ENCODE assay signal across 9 cellular contexts in genomic region chr1:36203554-36204346, GRCh38. TPM values are rescaled to one million over a fixed set of nuclear protein-coding genes. Genes with fewer than 3 reads are reported as not detected.
DNase-seq lines count a peak whose midpoint lies in the region; ATAC-seq and TF ChIP-seq lines count a peak whose summit lies in the region.
"Had no signal": no experiment of that assay in that cellular context is flagged by ENCODE, and none has a peak within 500 bp of the region (broad histone marks: within the 10 kb centered on the region; RNA-seq: fewer than 3 reads in every experiment).

No MANE protein-coding gene starts in this region.

- no peak overlapping the region for H3K4me3 Mint-ChIP-seq in memory B cell
- no peak overlapping the region for H3K4me3 Mint-ChIP-seq in CD4-positive, alpha-beta T cell
- H3K4me3 Mint-ChIP-seq: activated CD8-positive, alpha-beta T cell treated with anti-CD3 and anti-CD28 coated beads for 36 hours had no signal

- no peaks in the 10 kb centered on the region for H3K9me3 Mint-ChIP-seq in memory B cell
- H3K9me3 Mint-ChIP-seq in CD4-positive, alpha-beta T cell = no peaks in the 10 kb centered on the region
- H3K9me3 Mint-ChIP-seq: activated CD8-positive, alpha-beta T cell treated with anti-CD3 and anti-CD28 coated beads for 36 hours had no signal

- no peaks in the 10 kb centered on the region for H3K9me3 ChIP-seq in upper lobe of right lung
- no peaks in the 10 kb centered on the region for H3K9me3 ChIP-seq in CD4-positive, alpha-beta T cell (ENCODE audit: control insufficient read depth, low read length)
- no peaks in the 10 kb centered on the region for H3K9me3 ChIP-seq in effector memory CD4-positive, alpha-beta T cell (ENCODE audit: control insufficient read depth, low read length)

- CTCF ChIA-PET in CD4-positive, alpha-beta T cell (lab: Charles Lee) = no interaction called here

- intact Hi-C loops in upper lobe of right lung (cut with DNase I) = no loop called here
- intact Hi-C loops in CD4-positive, alpha-beta T cell (cut with DNase I, micrococcal nuclease) = no loop called here

- H3K4me1 Mint-ChIP-seq in memory B cell = peaks cover 8% of the 10 kb centered on the region
- no peaks in the 10 kb centered on the region for H3K4me1 Mint-ChIP-seq in CD4-positive, alpha-beta T cell (ENCODE audit: low read depth)

- no peaks in the 10 kb centered on the region for H3K27me3 ChIP-seq in upper lobe of right lung
- no peaks in the 10 kb centered on the region for H3K27me3 ChIP-seq in CD4-positive, alpha-beta T cell (ENCODE audit: control insufficient read depth, insufficient read depth, low read length)
- H3K27me3 ChIP-seq in effector memory CD4-positive, alpha-beta T cell (replicated peaks; ENCODE audit: control insufficient read depth, insufficient read depth, low read length, poor library complexity, severe bottlenecking) = no peaks in the 10 kb centered on the region

- TF ChIP-seq CTCF in coronary artery (IDR thresholded peaks at IDR 0.05) (no peak), upper lobe of right lung (IDR thresholded peaks at IDR 0.05) (no peak)
- no peak for TF ChIP-seq CTCF in CD4-positive, alpha-beta T cell (IDR thresholded peaks at IDR 0.05)

- ATAC-seq in memory B cell (ENCODE audit: low read depth) (no peak), upper lobe of right lung (peak; percentile 93), HG03460 (IDR thresholded peaks at IDR 0.05; ENCODE audit: unreplicated experiment) (no peak)
- ATAC-seq in CD4-positive, alpha-beta T cell (ENCODE audit: poor library complexity) = no peak
- ATAC-seq: activated CD8-positive, alpha-beta T cell treated with anti-CD3 and anti-CD28 coated beads for 36 hours had no signal

- H3K27me3 Mint-ChIP-seq in memory B cell = peaks cover 10% of the 10 kb centered on the region
- no peaks in the 10 kb centered on the region for H3K27me3 Mint-ChIP-seq in CD4-positive, alpha-beta T cell
- H3K27me3 Mint-ChIP-seq: activated CD8-positive, alpha-beta T cell treated with anti-CD3 and anti-CD28 coated beads for 36 hours had no signal

- H3K27ac Mint-ChIP-seq in memory B cell = peak overlapping the region; percentile 65
- H3K27ac Mint-ChIP-seq in CD4-positive, alpha-beta T cell = no peak overlapping the region
- H3K27ac Mint-ChIP-seq: activated CD8-positive, alpha-beta T cell treated with anti-CD3 and anti-CD28 coated beads for 36 hours had no signal

- no peaks in the 10 kb centered on the region for H3K36me3 ChIP-seq in upper lobe of right lung
- H3K36me3 ChIP-seq in effector memory CD4-positive, alpha-beta T cell (ENCODE audit: control insufficient read depth, insufficient read depth, low read length) = no peaks in the 10 kb centered on the region

- no peaks in the 10 kb centered on the region for H3K36me3 Mint-ChIP-seq in memory B cell
- no peaks in the 10 kb centered on the region for H3K36me3 Mint-ChIP-seq in CD4-positive, alpha-beta T cell (ENCODE audit: low read depth)

- DNase-seq in NCI-H2227 (lab: John Stamatoyannopoulos, UW; ENCODE audit: unreplicated experiment) = peak; percentile 10
- no peak for DNase-seq in NCI-H2227 treated with DMSO at 0.1 percent for 48 hours (lab: John Stamatoyannopoulos, UW)
- DNase-seq in coronary artery (ENCODE audit: low spot score) = peak; percentile 91
- no peak for DNase-seq in memory B cell (ENCODE audit: low spot score in 2 of 2)
- DNase-seq in upper lobe of right lung = peak; percentile 87
- DNase-seq in CD4-positive, alpha-beta T cell = no peak
- DNase-seq in effector memory CD4-positive, alpha-beta T cell = no peak
- DNase-seq: activated CD8-positive, alpha-beta T cell treated with anti-CD3 and anti-CD28 coated beads for 36 hours had no signal

- H3K4me3 ChIP-seq in coronary artery (peak overlapping the region; percentile 52), upper lobe of right lung (no peak overlapping the region)
- H3K4me3 ChIP-seq in effector memory CD4-positive, alpha-beta T cell (ENCODE audit: insufficient read depth, low read depth, low read length, poor library complexity, severe bottlenecking) = no peak overlapping the region

- POLR2A ChIA-PET in CD4-positive, alpha-beta T cell (lab: Charles Lee) = no interaction called here

- peak overlapping the region; percentile 86 to 95 for H3K27ac ChIP-seq in coronary artery
- H3K27ac ChIP-seq in upper lobe of right lung = peak overlapping the region; percentile 73
- H3K27ac ChIP-seq in CD4-positive, alpha-beta T cell (ENCODE audit: low read depth, low read length) = no peak overlapping the region
- H3K27ac ChIP-seq in effector memory CD4-positive, alpha-beta T cell (ENCODE audit: insufficient read depth, low read length, poor library complexity, severe bottlenecking) = no peak overlapping the region

- H3K4me1 ChIP-seq in upper lobe of right lung = peaks cover 20% of the 10 kb centered on the region
- H3K4me1 ChIP-seq in effector memory CD4-positive, alpha-beta T cell (ENCODE audit: control insufficient read depth, insufficient read depth, low read length, poor library complexity, severe bottlenecking) = no peaks in the 10 kb centered on the region

RNA-seq across cellular contexts. Expression of gene THRAP3, which starts 20.5 kb away (rescaled TPM):
- total RNA-seq in upper lobe of right lung = 88.6 TPM
- 10 to 100 TPM; 68.7 to 76.1 TPM for total RNA-seq in CD4-positive, alpha-beta T cell

RNA-seq across cellular contexts. Expression of gene MAP7D1, which starts 47.8 kb away (rescaled TPM):
- total RNA-seq in upper lobe of right lung = 114 TPM
- total RNA-seq in CD4-positive, alpha-beta T cell = 100 to 1,000 TPM; 156 to 163 TPM

RNA-seq across cellular contexts. Expression of gene TRAPPC3, which starts 54.5 kb away (rescaled TPM):
- 63.1 TPM for total RNA-seq in upper lobe of right lung
- 10 to 100 TPM; 18.4 to 21.3 TPM for total RNA-seq in CD4-positive, alpha-beta T cell

Comparison
In these comparisons a context has a peak if more than half of its experiments do, and no peak if none do; other contexts are left out.
1. DNase-seq: peak in NCI-H2227 (single experiment), coronary artery (single experiment) and upper lobe of right lung (single experiment); none in NCI-H2227 treated with DMSO at 0.1 percent for 48 hours (single experiment), memory B cell (0 of 2), CD4-positive, alpha-beta T cell (0 of 10) and effector memory CD4-positive, alpha-beta T cell (0 of 3).
2. H3K27ac ChIP-seq: peak in coronary artery (2 of 2) and upper lobe of right lung (single experiment); none in CD4-positive, alpha-beta T cell (single experiment) and effector memory CD4-positive, alpha-beta T cell (single experiment).